Comparison of ENCODE assay signal across 1 cellular context in the genomic region with DNA sequence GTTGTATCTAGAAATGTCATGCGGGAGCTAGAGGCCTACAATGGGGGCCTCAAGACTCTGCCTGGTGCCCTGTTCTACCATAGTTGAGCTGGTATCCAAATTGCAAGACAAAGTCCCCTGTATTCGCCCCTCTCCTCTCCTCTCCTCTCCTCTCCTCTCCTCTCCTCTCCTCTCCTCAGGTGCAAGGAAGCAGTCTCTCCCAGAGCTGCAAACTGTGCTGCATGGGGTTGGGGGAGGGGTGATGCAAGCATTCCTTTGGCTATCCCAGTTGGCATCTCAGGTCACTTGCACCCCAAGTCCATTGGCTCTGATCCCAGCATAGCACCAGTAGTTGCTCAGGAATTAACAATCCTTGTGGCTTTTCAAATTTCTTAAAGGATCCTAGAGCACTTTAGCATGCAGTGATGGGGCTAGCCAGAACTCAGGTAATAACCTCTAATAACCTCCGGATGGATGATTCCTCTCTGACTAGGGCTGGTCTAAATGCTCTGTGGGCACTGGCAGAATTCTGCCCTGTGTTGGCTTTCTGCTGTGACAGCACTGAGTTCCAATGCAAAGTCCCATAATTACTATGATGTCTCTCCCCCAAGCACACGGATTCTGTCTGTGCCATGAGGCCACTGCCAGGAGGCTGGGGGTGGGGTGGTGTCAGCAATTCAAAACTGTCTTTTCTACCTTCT.
TF ChIP-seq lines count a peak whose summit lies in the region.

No MANE protein-coding gene starts in this region.

TF ChIP-seq in GM23338, 12 proteins besides CTCF, POLR2A, EP300 and RAD21 (continued from another document):
- TF ChIP-seq, protein P1, sequence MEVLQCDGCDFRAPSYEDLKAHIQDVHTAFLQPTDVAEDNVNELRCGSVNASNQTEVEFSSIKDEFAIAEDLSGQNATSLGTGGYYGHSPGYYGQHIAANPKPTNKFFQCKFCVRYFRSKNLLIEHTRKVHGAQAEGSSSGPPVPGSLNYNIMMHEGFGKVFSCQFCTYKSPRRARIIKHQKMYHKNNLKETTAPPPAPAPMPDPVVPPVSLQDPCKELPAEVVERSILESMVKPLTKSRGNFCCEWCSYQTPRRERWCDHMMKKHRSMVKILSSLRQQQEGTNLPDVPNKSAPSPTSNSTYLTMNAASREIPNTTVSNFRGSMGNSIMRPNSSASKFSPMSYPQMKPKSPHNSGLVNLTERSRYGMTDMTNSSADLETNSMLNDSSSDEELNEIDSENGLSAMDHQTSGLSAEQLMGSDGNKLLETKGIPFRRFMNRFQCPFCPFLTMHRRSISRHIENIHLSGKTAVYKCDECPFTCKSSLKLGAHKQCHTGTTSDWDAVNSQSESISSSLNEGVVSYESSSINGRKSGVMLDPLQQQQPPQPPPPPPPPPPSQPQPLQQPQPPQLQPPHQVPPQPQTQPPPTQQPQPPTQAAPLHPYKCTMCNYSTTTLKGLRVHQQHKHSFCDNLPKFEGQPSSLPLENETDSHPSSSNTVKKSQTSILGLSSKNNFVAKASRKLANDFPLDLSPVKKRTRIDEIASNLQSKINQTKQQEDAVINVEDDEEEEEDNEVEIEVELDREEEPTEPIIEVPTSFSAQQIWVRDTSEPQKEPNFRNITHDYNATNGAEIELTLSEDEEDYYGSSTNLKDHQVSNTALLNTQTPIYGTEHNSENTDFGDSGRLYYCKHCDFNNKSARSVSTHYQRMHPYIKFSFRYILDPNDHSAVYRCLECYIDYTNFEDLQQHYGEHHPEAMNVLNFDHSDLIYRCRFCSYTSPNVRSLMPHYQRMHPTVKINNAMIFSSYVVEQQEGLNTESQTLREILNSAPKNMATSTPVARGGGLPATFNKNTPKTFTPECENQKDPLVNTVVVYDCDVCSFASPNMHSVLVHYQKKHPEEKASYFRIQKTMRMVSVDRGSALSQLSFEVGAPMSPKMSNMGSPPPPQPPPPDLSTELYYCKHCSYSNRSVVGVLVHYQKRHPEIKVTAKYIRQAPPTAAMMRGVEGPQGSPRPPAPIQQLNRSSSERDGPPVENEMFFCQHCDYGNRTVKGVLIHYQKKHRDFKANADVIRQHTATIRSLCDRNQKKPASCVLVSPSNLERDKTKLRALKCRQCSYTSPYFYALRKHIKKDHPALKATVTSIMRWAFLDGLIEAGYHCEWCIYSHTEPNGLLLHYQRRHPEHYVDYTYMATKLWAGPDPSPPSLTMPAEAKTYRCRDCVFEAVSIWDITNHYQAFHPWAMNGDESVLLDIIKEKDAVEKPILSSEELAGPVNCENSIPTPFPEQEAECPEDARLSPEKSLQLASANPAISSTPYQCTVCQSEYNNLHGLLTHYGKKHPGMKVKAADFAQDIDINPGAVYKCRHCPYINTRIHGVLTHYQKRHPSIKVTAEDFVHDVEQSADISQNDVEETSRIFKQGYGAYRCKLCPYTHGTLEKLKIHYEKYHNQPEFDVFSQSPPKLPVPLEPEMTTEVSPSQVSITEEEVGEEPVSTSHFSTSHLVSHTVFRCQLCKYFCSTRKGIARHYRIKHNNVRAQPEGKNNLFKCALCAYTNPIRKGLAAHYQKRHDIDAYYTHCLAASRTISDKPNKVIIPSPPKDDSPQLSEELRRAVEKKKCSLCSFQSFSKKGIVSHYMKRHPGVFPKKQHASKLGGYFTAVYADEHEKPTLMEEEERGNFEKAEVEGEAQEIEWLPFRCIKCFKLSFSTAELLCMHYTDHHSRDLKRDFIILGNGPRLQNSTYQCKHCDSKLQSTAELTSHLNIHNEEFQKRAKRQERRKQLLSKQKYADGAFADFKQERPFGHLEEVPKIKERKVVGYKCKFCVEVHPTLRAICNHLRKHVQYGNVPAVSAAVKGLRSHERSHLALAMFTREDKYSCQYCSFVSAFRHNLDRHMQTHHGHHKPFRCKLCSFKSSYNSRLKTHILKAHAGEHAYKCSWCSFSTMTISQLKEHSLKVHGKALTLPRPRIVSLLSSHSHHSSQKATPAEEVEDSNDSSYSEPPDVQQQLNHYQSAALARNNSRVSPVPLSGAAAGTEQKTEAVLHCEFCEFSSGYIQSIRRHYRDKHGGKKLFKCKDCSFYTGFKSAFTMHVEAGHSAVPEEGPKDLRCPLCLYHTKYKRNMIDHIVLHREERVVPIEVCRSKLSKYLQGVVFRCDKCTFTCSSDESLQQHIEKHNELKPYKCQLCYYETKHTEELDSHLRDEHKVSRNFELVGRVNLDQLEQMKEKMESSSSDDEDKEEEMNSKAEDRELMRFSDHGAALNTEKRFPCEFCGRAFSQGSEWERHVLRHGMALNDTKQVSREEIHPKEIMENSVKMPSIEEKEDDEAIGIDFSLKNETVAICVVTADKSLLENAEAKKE (CRISPR knock-in tag; IDR thresholded peaks at IDR 0.05): no peak
- TF ChIP-seq EZH2 (IDR thresholded peaks at IDR 0.05; ENCODE audit: low read depth, unreplicated experiment): no peak
- TF ChIP-seq STAT1 (IDR thresholded peaks at IDR 0.05; ENCODE audit: unreplicated experiment): no peak
- TF ChIP-seq JUNB (IDR thresholded peaks at IDR 0.05; ENCODE audit: unreplicated experiment): no peak
- TF ChIP-seq CREB1 (CRISPR knock-in tag; IDR thresholded peaks at IDR 0.05; ENCODE audit: low read depth): no peak
- TF ChIP-seq NANOG (IDR thresholded peaks at IDR 0.05; ENCODE audit: borderline replicate concordance): no peak
TF ChIP-seq in GM23338: peak in this region for 0.
